ENCODE assay signal across 8 cellular contexts in genomic region chr19:38869160-38869835, GRCh38. TPM values are rescaled to one million over a fixed set of nuclear protein-coding genes. Genes with fewer than 3 reads are reported as not detected.
DNase-seq lines count a peak whose midpoint lies in the region; ATAC-seq, FAIRE-seq and TF ChIP-seq lines count a peak whose summit lies in the region.

No MANE protein-coding gene starts in this region.

- POLR2A ChIA-PET in GM12878 (lab: Charles Lee): interaction anchor here (0.6 to 9.7 kb wide), 8 partner anchors 8 to 1221 kb away, joined by 3 to 144 read pairs (median 12); partner anchors contain the start of genes ECH1, NFKBIB, RINL and SIRT2

- TF ChIP-seq CTCF in GM12878 (IDR thresholded peaks at IDR 0.05 in 2 of 3, conservative IDR thresholded peaks at IDR 0.05 in 1 of 3; ENCODE audit: control insufficient read depth in 2 of 3, extremely low read depth in 1 of 3, insufficient read depth in 1 of 3, low read depth in 3 of 3, low read length in 3 of 3): no peak
- TF ChIP-seq CTCF in stomach (IDR thresholded peaks at IDR 0.05): no peak

- H3K9me3 ChIP-seq in GM12878 (replicated peaks; ENCODE audit: control insufficient read depth, insufficient read depth, low read length): no peaks in the 10 kb centered on the region
- no peaks in the 10 kb centered on the region for H3K9me3 ChIP-seq in stomach

- TF ChIP-seq RAD21 in GM12878 (IDR thresholded peaks at IDR 0.05; ENCODE audit: insufficient read depth, low read depth, low read length): no peak

- H2AFZ ChIP-seq in GM12878 (ENCODE audit: control insufficient read depth, low read depth, low read length): peak overlapping the region; percentile 77

- in situ Hi-C loops in GM12878 (cut with MboI): loop anchor here (5.0 kb wide), 1 partner anchor 317 kb away; no protein-coding TSS in a partner anchor
- in situ Hi-C loops in KBM-7 (cut with MboI; ENCODE audit: low pct_unique_long_range_greater_than_20kb, low sequenced_read_pairs): no loop called here

- no peaks in the 10 kb centered on the region for H4K20me1 ChIP-seq in GM12878 (ENCODE audit: control insufficient read depth, insufficient read depth)

- peak overlapping the region; percentile 93 for H3K27ac Mint-ChIP-seq in activated naive CD4-positive, alpha-beta T cell treated with anti-CD3 and anti-CD28 coated beads, Interleukin-2, amount 50 U/mL, for 24 hours

- H3K79me2 ChIP-seq in GM12878 (ENCODE audit: control insufficient read depth, insufficient read depth, low read length): no peaks in the 10 kb centered on the region

- peak overlapping the region; percentile 48; the same call in 1 of the 2 replicates for H3K9ac ChIP-seq in GM12878 (ENCODE audit: control insufficient read depth, insufficient read depth, low read length)

- RAD21 ChIA-PET in GM12878 (lab: Charles Lee; ENCODE audit: unreplicated experiment): interaction anchor here (0.6 to 4.3 kb wide), 18 partner anchors 8 to 467 kb away, joined by 3 to 34 read pairs (median 6); partner anchors contain the start of genes ACTN4, ECH1, FAM98C and HNRNPL

- no peak for DNase-seq in activated naive CD4-positive, alpha-beta T cell (lab: John Stamatoyannopoulos, UW)
- DNase-seq in GM12878 (ENCODE audit: low read depth, low spot score) (no peak), left colon (peak; percentile 51 to 58), stomach (no peak), KBM-7 (no peak), NCI-H1092 treated with DMSO at 0.1 percent for 48 hours (lab: John Stamatoyannopoulos, UW) (no peak)

- H3K36me3 ChIP-seq in GM12878 (ENCODE audit: control insufficient read depth in 2 of 2, insufficient read depth in 2 of 2, low read length in 1 of 2): peaks cover 0 to 4% of the 10 kb centered on the region in 2 experiments; a peak in 1 of 4 replicates
- H3K36me3 ChIP-seq in stomach: no peaks in the 10 kb centered on the region

- H3K9me3 Mint-ChIP-seq in activated naive CD4-positive, alpha-beta T cell treated with anti-CD3 and anti-CD28 coated beads, Interleukin-2, amount 50 U/mL, for 24 hours: no peaks in the 10 kb centered on the region

- H3K36me3 Mint-ChIP-seq in activated naive CD4-positive, alpha-beta T cell treated with anti-CD3 and anti-CD28 coated beads, Interleukin-2, amount 50 U/mL, for 24 hours: peaks cover 5% of the 10 kb centered on the region

- no peak for TF ChIP-seq EP300 in GM12878 (IDR thresholded peaks at IDR 0.05; ENCODE audit: borderline replicate concordance in 1 of 2, control insufficient read depth in 1 of 2, low read depth in 2 of 2, low read length in 2 of 2)
- TF ChIP-seq EP300 in stomach (IDR thresholded peaks at IDR 0.05): no peak

- intact Hi-C loops in GM12878 (cut with micrococcal nuclease; ENCODE audit: unreplicated experiment): loop anchor here (5.0 kb wide), 1 partner anchor 63 kb away; the partner anchor contains the start of genes MRPS12 and SARS2
- intact Hi-C loops in left colon (cut with DNase I, micrococcal nuclease): no loop called here
- intact Hi-C loops in stomach (cut with DNase I; ENCODE audit: low total_unique reads): no loop called here

- TF ChIP-seq POLR2A in GM12878 (IDR thresholded peaks at IDR 0.05; ENCODE audit: low read depth, low read length) (no peak), stomach (IDR thresholded peaks at IDR 0.05) (no peak)

- peak; percentile 52 for ATAC-seq in GM12878
- ATAC-seq in left colon: no peak
- no peak for ATAC-seq in HG02870 (IDR thresholded peaks at IDR 0.05; ENCODE audit: unreplicated experiment)

- peak overlapping the region; percentile 92 for H3K4me3 Mint-ChIP-seq in activated naive CD4-positive, alpha-beta T cell treated with anti-CD3 and anti-CD28 coated beads, Interleukin-2, amount 50 U/mL, for 24 hours

- no TSS peak for BruUV-seq in GM12878 (replicated peaks; lab: Mats Ljungman, UMichigan)

- H3K27ac ChIP-seq in GM12878 (ENCODE audit: control insufficient read depth, insufficient read depth) (peak overlapping the region; percentile 46; the same call in 1 of the 2 replicates), stomach (peak overlapping the region; percentile 28 to 74 (median 64))

- H3K27me3 ChIP-seq in GM12878 (replicated peaks in 1 of 2; ENCODE audit: control insufficient read depth in 2 of 2, insufficient read depth in 2 of 2, low read length in 1 of 2) (no peaks in the 10 kb centered on the region), stomach (no peaks in the 10 kb centered on the region)

- no peak for FAIRE-seq in GM12878 (lab: Jason Lieb, UNC)

- peak overlapping the region; percentile 52; the same call in 1 of the 2 replicates for H3K4me3 ChIP-seq in GM12878
- peak overlapping the region; percentile 47 to 56 (median 48) for H3K4me3 ChIP-seq in stomach

- 33% methylated on average over 34 of the region's 34 CpGs for WGBS in GM12878 (ENCODE audit: insufficient coverage, insufficient replicate concordance, low lambda C conversion rate, missing lambda C conversion rate)
- WGBS in stomach, 5 donors: 17 to 50% (median 29%) methylated on average over 20 to 34 of the region's 34 CpGs

- CTCF ChIA-PET in GM12878 (lab: Yijun Ruan, JAX): interaction anchor here (0.8 to 2.5 kb wide), 19 partner anchors 9 to 495 kb away, joined by 3 to 17 read pairs (median 6); partner anchors contain the start of genes ECH1, FAM98C, MRPS12 and RINL

- SMC1A ChIA-PET in GM12878 (lab: Charles Lee; ENCODE audit: uncharacterized antibody, unreplicated experiment): interaction anchor here (0.8 to 4.6 kb wide), 15 partner anchors 8 to 466 kb away, joined by 3 to 39 read pairs (median 4); partner anchors contain the start of genes ECH1, FAM98C and RINL

- peaks cover 49% of the 10 kb centered on the region for H3K4me1 Mint-ChIP-seq in activated naive CD4-positive, alpha-beta T cell treated with anti-CD3 and anti-CD28 coated beads, Interleukin-2, amount 50 U/mL, for 24 hours

- H3K27me3 Mint-ChIP-seq in activated naive CD4-positive, alpha-beta T cell treated with anti-CD3 and anti-CD28 coated beads, Interleukin-2, amount 50 U/mL, for 24 hours: no peaks in the 10 kb centered on the region

- H3K4me1 ChIP-seq in GM12878 (ENCODE audit: control insufficient read depth, insufficient read depth, low read length) (peaks cover 31% of the 10 kb centered on the region), stomach (peaks cover 8 to 39% (median 30%) of the 10 kb centered on the region in 4 donors)

- H3K4me2 ChIP-seq in GM12878 (ENCODE audit: control insufficient read depth, insufficient read depth): peak overlapping the region; percentile 96

RNA-seq across cellular contexts. Expression of gene RINL, which starts 8.8 kb away (rescaled TPM):
- total RNA-seq in GM12878 (2013; cell fraction: nucleolus; rRNA removed): 42.0 and 48.1 TPM in 2 replicates
- total RNA-seq in GM12878 (2014; rRNA removed): 50.8 and 55.1 TPM in 2 replicates
- total RNA-seq in GM12878 (2014; rRNA removed; fragmentation: Illumina TruSeq; extraction: Trizol): 35.6 and 37.8 TPM in 2 replicates
- total RNA-seq in GM12878 (2021): 51.3 and 54.9 TPM in 2 replicates
- polyA plus RNA-seq in GM12878 (2011; ENCODE audit: low read depth): 13.3 TPM
- 44.4 and 64.2 TPM in 2 replicates for polyA plus RNA-seq in GM12878 (2011; rRNA removed)
- polyA plus RNA-seq in GM12878 (2011; cell fraction: cytosol; rRNA removed): 67.4 and 81.2 TPM in 2 replicates
- 88.4 and 106 TPM in 2 replicates for polyA plus RNA-seq in GM12878 (2011; cell fraction: nucleus; rRNA removed)
- polyA plus RNA-seq in GM12878 (2012): 33.6 and 41.0 TPM in 2 replicates
- 29.7 and 36.4 TPM in 2 replicates for polyA plus RNA-seq in GM12878 (2014; fragmentation: Illumina TruSeq; extraction: Trizol)
- polyA plus RNA-seq in GM12878 (2014; fragmentation: Nextera tagmentation; extraction: Ambion mirVana): 10 to 100 TPM; 14.5 to 16.3 TPM
- 54.8 and 62.4 TPM in 2 replicates for polyA plus RNA-seq in GM12878 (2014; rRNA removed)
- polyA plus RNA-seq in GM12878 (2016; fragmentation: Nextera tagmentation; extraction: Ambion mirVana): 10 to 100 TPM; 46.3 to 48.9 TPM
- polyA minus RNA-seq in GM12878 (2011; rRNA and poly(A)+ RNA removed): 30.0 and 57.5 TPM in 2 replicates
- 15.6 and 23.4 TPM in 2 replicates for polyA minus RNA-seq in GM12878 (2011; cell fraction: cytosol; rRNA and poly(A)+ RNA removed)
- polyA minus RNA-seq in GM12878 (2011; cell fraction: nucleus; rRNA and poly(A)+ RNA removed): 32.0 and 54.9 TPM in 2 replicates
- total RNA-seq in left colon: 1 to 10 TPM; 3.2 to 3.4 TPM
- total RNA-seq in stomach: 1 to 10 TPM in 4 of 5 donors, not detected in 1; 1.8 to 9.2 (median 3.4) TPM
- 10 to 100 TPM in 1 of 3 donors, 1 to 10 TPM in 2; 6.9 to 10.0 (median 9.3) TPM for polyA plus RNA-seq in stomach

RNA-seq across cellular contexts. Expression of gene HNRNPL, which starts 19.5 kb away (rescaled TPM):
- total RNA-seq in GM12878 (2013; cell fraction: nucleolus; rRNA removed): 172 and 179 TPM in 2 replicates
- total RNA-seq in GM12878 (2014; rRNA removed): 319 and 322 TPM in 2 replicates
- 240 and 248 TPM in 2 replicates for total RNA-seq in GM12878 (2014; rRNA removed; fragmentation: Illumina TruSeq; extraction: Trizol)
- total RNA-seq in GM12878 (2021): 512 and 523 TPM in 2 replicates
- 220 TPM for polyA plus RNA-seq in GM12878 (2011; ENCODE audit: low read depth)
- 278 and 395 TPM in 2 replicates for polyA plus RNA-seq in GM12878 (2011; rRNA removed)
- polyA plus RNA-seq in GM12878 (2011; cell fraction: cytosol; rRNA removed): 272 and 344 TPM in 2 replicates
- polyA plus RNA-seq in GM12878 (2011; cell fraction: nucleus; rRNA removed): 447 and 512 TPM in 2 replicates
- polyA plus RNA-seq in GM12878 (2012): 258 and 326 TPM in 2 replicates
- 416 and 440 TPM in 2 replicates for polyA plus RNA-seq in GM12878 (2014; fragmentation: Illumina TruSeq; extraction: Trizol)
- polyA plus RNA-seq in GM12878 (2014; fragmentation: Nextera tagmentation; extraction: Ambion mirVana): 10 to 100 TPM; 32.5 to 92.5 TPM
- polyA plus RNA-seq in GM12878 (2014; rRNA removed): 241 and 268 TPM in 2 replicates
- polyA plus RNA-seq in GM12878 (2016; fragmentation: Nextera tagmentation; extraction: Ambion mirVana): 100 to 1,000 TPM; 294 to 346 TPM
- 348 and 368 TPM in 2 replicates for polyA minus RNA-seq in GM12878 (2011; rRNA and poly(A)+ RNA removed)
- 150 and 190 TPM in 2 replicates for polyA minus RNA-seq in GM12878 (2011; cell fraction: cytosol; rRNA and poly(A)+ RNA removed)
- polyA minus RNA-seq in GM12878 (2011; cell fraction: nucleus; rRNA and poly(A)+ RNA removed): 92.8 and 152 TPM in 2 replicates
- 100 to 1,000 TPM; 269 to 281 TPM for total RNA-seq in left colon
- total RNA-seq in stomach: 100 to 1,000 TPM; 148 to 242 (median 169) TPM
- polyA plus RNA-seq in stomach: 100 to 1,000 TPM; 111 to 151 (median 114) TPM

RNA-seq across cellular contexts. Expression of gene SIRT2, which starts 30.1 kb away (rescaled TPM):
- total RNA-seq in GM12878 (2013; cell fraction: nucleolus; rRNA removed): 29.3 and 37.0 TPM in 2 replicates
- 27.6 and 29.5 TPM in 2 replicates for total RNA-seq in GM12878 (2014; rRNA removed)
- total RNA-seq in GM12878 (2014; rRNA removed; fragmentation: Illumina TruSeq; extraction: Trizol): 14.6 and 15.9 TPM in 2 replicates
- total RNA-seq in GM12878 (2021): 22.4 and 22.9 TPM in 2 replicates
- 12.6 TPM for polyA plus RNA-seq in GM12878 (2011; ENCODE audit: low read depth)
- polyA plus RNA-seq in GM12878 (2011; rRNA removed): 16.5 and 38.7 TPM in 2 replicates
- polyA plus RNA-seq in GM12878 (2011; cell fraction: cytosol; rRNA removed): 38.0 and 39.8 TPM in 2 replicates
- 63.6 and 64.7 TPM in 2 replicates for polyA plus RNA-seq in GM12878 (2011; cell fraction: nucleus; rRNA removed)
- 24.6 and 26.6 TPM in 2 replicates for polyA plus RNA-seq in GM12878 (2012)
- polyA plus RNA-seq in GM12878 (2014; fragmentation: Illumina TruSeq; extraction: Trizol): 16.3 and 25.4 TPM in 2 replicates
- polyA plus RNA-seq in GM12878 (2014; fragmentation: Nextera tagmentation; extraction: Ambion mirVana): 1 to 10 TPM; 1.4 to 5.1 TPM
- polyA plus RNA-seq in GM12878 (2014; rRNA removed): 21.4 and 25.5 TPM in 2 replicates
- polyA plus RNA-seq in GM12878 (2016; fragmentation: Nextera tagmentation; extraction: Ambion mirVana): 10 to 100 TPM; 25.6 to 27.5 TPM
- 19.3 and 27.0 TPM in 2 replicates for polyA minus RNA-seq in GM12878 (2011; rRNA and poly(A)+ RNA removed)
- polyA minus RNA-seq in GM12878 (2011; cell fraction: cytosol; rRNA and poly(A)+ RNA removed): 7.1 and 10.3 TPM in 2 replicates
- polyA minus RNA-seq in GM12878 (2011; cell fraction: nucleus; rRNA and poly(A)+ RNA removed): 14.6 and 19.6 TPM in 2 replicates
- 10 to 100 TPM; 32.9 to 39.9 TPM for total RNA-seq in left colon
- 100 to 1,000 TPM in 1 of 5 donors, 10 to 100 TPM in 4; 21.1 to 764 (median 32.9) TPM for total RNA-seq in stomach
- 10 to 100 TPM; 31.6 to 46.6 (median 35.7) TPM for polyA plus RNA-seq in stomach

RNA-seq across cellular contexts. Expression of gene NFKBIB, which starts 30.5 kb away (rescaled TPM):
- total RNA-seq in GM12878 (2013; cell fraction: nucleolus; rRNA removed): 5.3 and 5.4 TPM in 2 replicates
- total RNA-seq in GM12878 (2014; rRNA removed): 45.0 and 52.2 TPM in 2 replicates
- 11.0 and 11.7 TPM in 2 replicates for total RNA-seq in GM12878 (2014; rRNA removed; fragmentation: Illumina TruSeq; extraction: Trizol)
- 47.6 and 54.6 TPM in 2 replicates for total RNA-seq in GM12878 (2021)
- polyA plus RNA-seq in GM12878 (2011; ENCODE audit: low read depth): 7.9 TPM
- 12.4 and 25.7 TPM in 2 replicates for polyA plus RNA-seq in GM12878 (2011; rRNA removed)
- polyA plus RNA-seq in GM12878 (2011; cell fraction: cytosol; rRNA removed): 39.6 and 60.6 TPM in 2 replicates
- 19.5 and 32.3 TPM in 2 replicates for polyA plus RNA-seq in GM12878 (2011; cell fraction: nucleus; rRNA removed)
- 25.0 and 28.6 TPM in 2 replicates for polyA plus RNA-seq in GM12878 (2012)
- 3.7 and 8.6 TPM in 2 replicates for polyA plus RNA-seq in GM12878 (2014; fragmentation: Illumina TruSeq; extraction: Trizol)
- 1 to 10 TPM; 1.2 to 4.3 TPM for polyA plus RNA-seq in GM12878 (2014; fragmentation: Nextera tagmentation; extraction: Ambion mirVana)
- polyA plus RNA-seq in GM12878 (2014; rRNA removed): 60.9 and 74.0 TPM in 2 replicates
- 10 to 100 TPM; 36.3 to 43.5 TPM for polyA plus RNA-seq in GM12878 (2016; fragmentation: Nextera tagmentation; extraction: Ambion mirVana)
- polyA minus RNA-seq in GM12878 (2011; rRNA and poly(A)+ RNA removed): 4.7 and 10.3 TPM in 2 replicates
- 7.4 and 8.5 TPM in 2 replicates for polyA minus RNA-seq in GM12878 (2011; cell fraction: cytosol; rRNA and poly(A)+ RNA removed)
- 2.5 and 3.3 TPM in 2 replicates for polyA minus RNA-seq in GM12878 (2011; cell fraction: nucleus; rRNA and poly(A)+ RNA removed)
- total RNA-seq in left colon: 10 to 100 TPM; 32.1 to 38.8 TPM
- total RNA-seq in stomach: 10 to 100 TPM in 2 of 5 donors, 1 to 10 TPM in 2, not detected in 1; 5.4 to 93.3 (median 15.4) TPM
- polyA plus RNA-seq in stomach: 10 to 100 TPM; 29.6 to 46.3 (median 44.0) TPM

RNA-seq across cellular contexts. Expression of gene ECH1, which starts 37.7 kb away (rescaled TPM):
- 22.0 and 23.9 TPM in 2 replicates for total RNA-seq in GM12878 (2013; cell fraction: nucleolus; rRNA removed)
- total RNA-seq in GM12878 (2014; rRNA removed) (92.4 and 121 TPM in 2 replicates), GM12878 (2014; rRNA removed; fragmentation: Illumina TruSeq; extraction: Trizol) (135 and 138 TPM in 2 replicates), GM12878 (2021) (164 and 165 TPM in 2 replicates), left colon (100 to 1,000 TPM; 292 to 483 TPM), stomach (100 to 1,000 TPM in 2 of 5 donors, 10 to 100 TPM in 3; 32.9 to 720 (median 94.6) TPM)
- 287 TPM for polyA plus RNA-seq in GM12878 (2011; ENCODE audit: low read depth)
- polyA plus RNA-seq in GM12878 (2011; rRNA removed) (114 and 139 TPM in 2 replicates), GM12878 (2014; fragmentation: Illumina TruSeq; extraction: Trizol) (147 and 214 TPM in 2 replicates), GM12878 (2014; fragmentation: Nextera tagmentation; extraction: Ambion mirVana) (100 to 1,000 TPM; 104 to 109 TPM), GM12878 (2014; rRNA removed) (284 and 385 TPM in 2 replicates), GM12878 (2016; fragmentation: Nextera tagmentation; extraction: Ambion mirVana) (100 to 1,000 TPM; 248 to 270 TPM), stomach (100 to 1,000 TPM; 161 to 270 (median 228) TPM)
- 188 and 226 TPM in 2 replicates for polyA plus RNA-seq in GM12878 (2011; cell fraction: cytosol; rRNA removed)
- 151 and 189 TPM in 2 replicates for polyA plus RNA-seq in GM12878 (2011; cell fraction: nucleus; rRNA removed)
- 228 and 402 TPM in 2 replicates for polyA plus RNA-seq in GM12878 (2012)
- 79.9 and 129 TPM in 2 replicates for polyA minus RNA-seq in GM12878 (2011; rRNA and poly(A)+ RNA removed)
- polyA minus RNA-seq in GM12878 (2011; cell fraction: cytosol; rRNA and poly(A)+ RNA removed): 35.9 and 40.2 TPM in 2 replicates
- 34.5 and 48.4 TPM in 2 replicates for polyA minus RNA-seq in GM12878 (2011; cell fraction: nucleus; rRNA and poly(A)+ RNA removed)

Comparison
In these comparisons a context has a peak if more than half of its experiments do, and no peak if none do; other contexts are left out.
1. DNase-seq: peak in left colon (2 of 2); none in activated naive CD4-positive, alpha-beta T cell (0 of 4), GM12878 (single experiment), stomach (single experiment), KBM-7 (single experiment) and NCI-H1092 treated with DMSO at 0.1 percent for 48 hours (single experiment).